ENCODE assay signal across 1 cellular context in genomic region chr12:5556033-5556614, GRCh38.
TF ChIP-seq lines count a peak whose summit lies in the region.

No MANE protein-coding gene starts in this region.

TF ChIP-seq in GM23338, 12 proteins besides CTCF, POLR2A, EP300 and RAD21 (continued from another document):
- no peak for TF ChIP-seq NANOG (IDR thresholded peaks at IDR 0.05; ENCODE audit: borderline replicate concordance)
- no peak for TF ChIP-seq ZNF114 (CRISPR knock-in tag; IDR thresholded peaks at IDR 0.05)
